Comparison of ENCODE assay signal across 8 cellular contexts in the genomic region with DNA sequence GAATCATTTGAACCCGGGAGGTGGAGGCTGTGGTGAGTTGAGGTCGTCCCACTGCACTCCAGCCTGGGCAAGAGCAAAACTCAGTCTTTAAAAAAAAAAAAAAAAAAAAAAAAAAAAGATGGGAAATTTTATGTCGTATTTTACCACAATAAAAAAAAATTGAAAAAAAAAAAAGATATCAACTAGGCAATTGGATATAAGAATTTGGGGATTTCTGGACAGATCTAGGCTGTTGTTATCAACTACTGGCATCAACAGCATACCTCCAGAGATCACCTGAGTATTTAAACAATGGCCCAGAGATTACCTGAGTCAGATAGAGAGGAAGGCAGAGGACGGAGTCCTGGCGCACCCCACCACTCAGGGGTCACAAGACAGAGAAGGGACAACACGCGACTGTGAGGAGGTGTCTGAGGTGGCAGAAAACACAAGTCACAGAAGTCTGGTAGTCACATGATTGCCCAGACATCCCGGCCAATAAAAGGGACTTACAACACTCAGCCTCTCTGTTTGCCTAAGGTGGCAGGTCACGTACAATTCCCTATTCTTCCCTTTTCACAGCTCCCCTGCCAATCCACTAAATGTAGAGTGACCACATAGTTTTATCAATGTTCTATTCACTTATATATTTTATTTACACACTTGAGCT. TPM values are rescaled to one million over a fixed set of nuclear protein-coding genes. Genes with fewer than 3 reads are reported as not detected.
DNase-seq lines count a peak whose midpoint lies in the region; ATAC-seq and TF ChIP-seq lines count a peak whose summit lies in the region.

No MANE protein-coding gene starts in this region.

- TF ChIP-seq POLR2A in HCT116 (IDR thresholded peaks at IDR 0.05; ENCODE audit: borderline replicate concordance, extremely low read depth, insufficient read depth, insufficient read length), result no peak

- no peak for TF ChIP-seq RAD21 in HCT116 (IDR thresholded peaks at IDR 0.05; ENCODE audit: low read depth)

- H3K9me2 ChIP-seq in HCT116 (ENCODE audit: insufficient read depth), result no peaks in the 10 kb centered on the region

- no peak for TF ChIP-seq CTCF in AG04450 (IDR thresholded peaks at IDR 0.05; ENCODE audit: low read depth, low read length)
- TF ChIP-seq CTCF in HCT116 (IDR thresholded peaks at IDR 0.05 in 2 of 3, conservative IDR thresholded peaks at IDR 0.05 in 1 of 3; ENCODE audit: borderline replicate concordance in 1 of 3, insufficient read depth in 1 of 3, low read depth in 2 of 3, low read length in 2 of 3), result no peak
- TF ChIP-seq CTCF in ascending aorta (IDR thresholded peaks at IDR 0.05), result no peak

- no peak overlapping the region for H3K23ac ChIP-seq in mesendoderm (ENCODE audit: low read length)

- ATAC-seq in HCT116 (no peak), HG02763 (IDR thresholded peaks at IDR 0.05; ENCODE audit: unreplicated experiment) (no peak)

- no TSS peak for BruUV-seq in HCT116 (replicated peaks; lab: Mats Ljungman, UMichigan)

- DNase-seq in AG04450 (ENCODE audit: low read depth, low spot score) (no peak), HCT116 (ENCODE audit: low read depth, low spot score) (no peak), ascending aorta (ENCODE audit: low spot score in 2 of 2) (no peak), mesendoderm (peak; percentile 67), OCI-M1 (lab: John Stamatoyannopoulos, UW) (no peak), UCSD-AML1 (lab: John Stamatoyannopoulos, UW; ENCODE audit: unreplicated experiment) (no peak), ecto neural progenitor cell (ENCODE audit: low spot score) (no peak)

- RAD21 ChIA-PET in HCT116 (lab: Charles Lee; ENCODE audit: low non-redundant PET in 1 of 2, low total read pairs in 2 of 2, uncharacterized antibody in 2 of 2, unreplicated experiment in 2 of 2), result no interaction called here

- no peak overlapping the region for H2BK120ac ChIP-seq in mesendoderm (ENCODE audit: low read depth, low read length)

- H2AFZ ChIP-seq in HCT116 (ENCODE audit: low read depth, low read length, poor library complexity, severe bottlenecking), result no peak overlapping the region

- no peak overlapping the region for H2BK15ac ChIP-seq in mesendoderm (replicated peaks; ENCODE audit: low read depth)

- no peak overlapping the region for H4K5ac ChIP-seq in mesendoderm (ENCODE audit: low read length)

- no peak overlapping the region for H2AK5ac ChIP-seq in mesendoderm (ENCODE audit: low read length)

- H3K27ac ChIP-seq in AG04450 (ENCODE audit: low read depth, low read length) (no peak overlapping the region), HCT116 (ENCODE audit: low read depth, low read length) (no peak overlapping the region), ascending aorta (no peak overlapping the region), mesendoderm (ENCODE audit: low read depth, low read length) (no peak overlapping the region)

- H3K9me3 ChIP-seq in AG04450 (ENCODE audit: control insufficient read depth, insufficient read depth, low read length), result no peaks in the 10 kb centered on the region
- no peaks in the 10 kb centered on the region for H3K9me3 ChIP-seq in HCT116 (ENCODE audit: control insufficient read depth in 1 of 2, insufficient read depth in 1 of 2, low read depth in 1 of 2, low read length in 2 of 2)
- no peaks in the 10 kb centered on the region for H3K9me3 ChIP-seq in ascending aorta

- no peaks in the 10 kb centered on the region for H4K20me1 ChIP-seq in HCT116 (ENCODE audit: insufficient read depth)

- CTCF ChIA-PET in AG04450 (lab: Charles Lee), result interaction anchor here (1.5 kb wide), 1 partner anchor 32 kb away, joined by 3 read pairs; no protein-coding TSS in a partner anchor
- CTCF ChIA-PET in HCT116 (lab: Charles Lee), result no interaction called here

- H3K36me3 ChIP-seq in HCT116 (ENCODE audit: control insufficient read depth in 1 of 2, insufficient read depth in 2 of 2, low read length in 2 of 2) (peaks cover 5 to 6% of the 10 kb centered on the region in 2 experiments; a peak in 2 of 4 replicates), ascending aorta (peaks cover 0 to 6% of the 10 kb centered on the region in 2 donors), mesendoderm (ENCODE audit: control insufficient read depth, insufficient read depth, low read length) (peaks cover 6% of the 10 kb centered on the region)

- intact Hi-C loops in HCT116 (cut with micrococcal nuclease), result no loop called here
- intact Hi-C loops in ascending aorta (cut with DNase I), result loop anchor here (10.0 kb wide), 2 partner anchors 149 to 449 kb away; a partner anchor contains a TSS

- H3K56ac ChIP-seq in mesendoderm (ENCODE audit: low read length), result no peak overlapping the region

- peaks cover 11 to 21% of the 10 kb centered on the region in 2 experiments for H3K4me1 ChIP-seq in HCT116 (ENCODE audit: control insufficient read depth in 1 of 2, insufficient read depth in 2 of 2, low read length in 2 of 2)
- peaks cover 0 to 6% of the 10 kb centered on the region in 2 donors for H3K4me1 ChIP-seq in ascending aorta
- H3K4me1 ChIP-seq in mesendoderm (ENCODE audit: control insufficient read depth, low read depth, low read length), result peaks cover 4% of the 10 kb centered on the region

- no peak overlapping the region for H3K18ac ChIP-seq in mesendoderm (ENCODE audit: low read length)

- H3K9ac ChIP-seq in HCT116 (ENCODE audit: low read length) (peak overlapping the region; percentile 63; the same call in 1 of the 2 replicates), mesendoderm (ENCODE audit: low read length) (no peak overlapping the region)

- peaks cover 19% of the 10 kb centered on the region for H3K79me1 ChIP-seq in mesendoderm (ENCODE audit: low read length)

- no peak overlapping the region for H3K4ac ChIP-seq in mesendoderm (ENCODE audit: low read depth, low read length)

- H3K4me3 ChIP-seq in AG04450 (ENCODE audit: low read depth, low read length), result peak overlapping the region; percentile 91
- peak overlapping the region; percentile 89 to 90 for H3K4me3 ChIP-seq in HCT116 (replicated peaks in 1 of 2; ENCODE audit: low read depth in 1 of 2, low read length in 2 of 2)
- peak overlapping the region; percentile 88 to 91 for H3K4me3 ChIP-seq in ascending aorta
- H3K4me3 ChIP-seq in mesendoderm (ENCODE audit: low read length), result no peak overlapping the region

- H3K79me2 ChIP-seq in HCT116 (ENCODE audit: insufficient read depth, low read length), result peaks cover 32% of the 10 kb centered on the region
- H3K79me2 ChIP-seq in mesendoderm (ENCODE audit: control insufficient read depth, insufficient read depth, low read length), result peaks cover 23% of the 10 kb centered on the region

- H3K4me2 ChIP-seq in HCT116 (ENCODE audit: low read length) (peak overlapping the region; percentile 98), mesendoderm (ENCODE audit: low read length) (no peak overlapping the region)

- H4K8ac ChIP-seq in mesendoderm (ENCODE audit: low read depth, low read length), result no peak overlapping the region

- POLR2A ChIA-PET in AG04450 (lab: Yijun Ruan, JAX), result no interaction called here
- POLR2A ChIA-PET in HCT116 (lab: Charles Lee), result no interaction called here

- H2BK5ac ChIP-seq in mesendoderm (ENCODE audit: low read length), result no peak overlapping the region

- H3K27me3 ChIP-seq in AG04450 (ENCODE audit: control insufficient read depth, insufficient read depth, low read length) (no peaks in the 10 kb centered on the region), HCT116 (ENCODE audit: insufficient read depth, low read length) (no peaks in the 10 kb centered on the region), ascending aorta (no peaks in the 10 kb centered on the region), mesendoderm (ENCODE audit: insufficient read depth, low read length, poor library complexity) (no peaks in the 10 kb centered on the region)

- no CpG with 5 or more reads among the region's 9 CpGs for WGBS in mesendoderm (ENCODE audit: extremely low coverage, insufficient coverage, low lambda C conversion rate)

TF ChIP-seq in HCT116, 20 proteins besides CTCF, POLR2A, EP300 and RAD21 (continues in another document):
- TF ChIP-seq POLR2AphosphoS5 (IDR thresholded peaks at IDR 0.05; ENCODE audit: low read depth, low read length) (no peak), FOSL1 (IDR thresholded peaks at IDR 0.05; ENCODE audit: low read depth) (no peak), ZNF274 (IDR thresholded peaks at IDR 0.05; ENCODE audit: low read depth, low read length) (no peak)
- TF ChIP-seq, protein P1, sequence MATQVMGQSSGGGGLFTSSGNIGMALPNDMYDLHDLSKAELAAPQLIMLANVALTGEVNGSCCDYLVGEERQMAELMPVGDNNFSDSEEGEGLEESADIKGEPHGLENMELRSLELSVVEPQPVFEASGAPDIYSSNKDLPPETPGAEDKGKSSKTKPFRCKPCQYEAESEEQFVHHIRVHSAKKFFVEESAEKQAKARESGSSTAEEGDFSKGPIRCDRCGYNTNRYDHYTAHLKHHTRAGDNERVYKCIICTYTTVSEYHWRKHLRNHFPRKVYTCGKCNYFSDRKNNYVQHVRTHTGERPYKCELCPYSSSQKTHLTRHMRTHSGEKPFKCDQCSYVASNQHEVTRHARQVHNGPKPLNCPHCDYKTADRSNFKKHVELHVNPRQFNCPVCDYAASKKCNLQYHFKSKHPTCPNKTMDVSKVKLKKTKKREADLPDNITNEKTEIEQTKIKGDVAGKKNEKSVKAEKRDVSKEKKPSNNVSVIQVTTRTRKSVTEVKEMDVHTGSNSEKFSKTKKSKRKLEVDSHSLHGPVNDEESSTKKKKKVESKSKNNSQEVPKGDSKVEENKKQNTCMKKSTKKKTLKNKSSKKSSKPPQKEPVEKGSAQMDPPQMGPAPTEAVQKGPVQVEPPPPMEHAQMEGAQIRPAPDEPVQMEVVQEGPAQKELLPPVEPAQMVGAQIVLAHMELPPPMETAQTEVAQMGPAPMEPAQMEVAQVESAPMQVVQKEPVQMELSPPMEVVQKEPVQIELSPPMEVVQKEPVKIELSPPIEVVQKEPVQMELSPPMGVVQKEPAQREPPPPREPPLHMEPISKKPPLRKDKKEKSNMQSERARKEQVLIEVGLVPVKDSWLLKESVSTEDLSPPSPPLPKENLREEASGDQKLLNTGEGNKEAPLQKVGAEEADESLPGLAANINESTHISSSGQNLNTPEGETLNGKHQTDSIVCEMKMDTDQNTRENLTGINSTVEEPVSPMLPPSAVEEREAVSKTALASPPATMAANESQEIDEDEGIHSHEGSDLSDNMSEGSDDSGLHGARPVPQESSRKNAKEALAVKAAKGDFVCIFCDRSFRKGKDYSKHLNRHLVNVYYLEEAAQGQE (IDR thresholded peaks at IDR 0.05; ENCODE audit: low read depth), result no peak

RNA-seq across cellular contexts. Expression of a gene that starts 1.8 kb away (rescaled TPM):
- polyA plus RNA-seq in AG04450 (2011; rRNA removed), result 15.5 and 16.4 TPM in 2 replicates
- polyA minus RNA-seq in AG04450 (2011; rRNA and poly(A)+ RNA removed), result 19.2 and 24.2 TPM in 2 replicates
- total RNA-seq in HCT116 (2021; ENCODE audit: unreplicated experiment) (28.5 TPM), ascending aorta (16.0 TPM)
- polyA plus RNA-seq in HCT116 (2012), result 11.5 and 12.9 TPM in 2 replicates
- polyA plus RNA-seq in mesendoderm (2013, experiment 1 of 2), result 23.4 TPM
- polyA plus RNA-seq in mesendoderm (2013, experiment 2 of 2), result 22.5 TPM

RNA-seq across cellular contexts. Expression of a gene that starts 2.0 kb away (rescaled TPM):
- polyA plus RNA-seq in AG04450 (2011; rRNA removed), result 2.1 and 2.3 TPM in 2 replicates
- 8.1 and 8.7 TPM in 2 replicates for polyA minus RNA-seq in AG04450 (2011; rRNA and poly(A)+ RNA removed)
- total RNA-seq in HCT116 (2021; ENCODE audit: unreplicated experiment) (34.9 TPM), ascending aorta (0.21 TPM)
- 9.3 and 12.1 TPM in 2 replicates for polyA plus RNA-seq in HCT116 (2012)
- polyA plus RNA-seq in mesendoderm (2013, experiment 1 of 2), result 8.2 TPM
- polyA plus RNA-seq in mesendoderm (2013, experiment 2 of 2), result 9.1 TPM

Comparison
In these comparisons a context has a peak if more than half of its experiments do, and no peak if none do; other contexts are left out.
1. RNA of a gene that starts 2.0 kb away (total RNA-seq): 34.9 TPM in HCT116 (single experiment); 0.21 TPM in ascending aorta (single experiment); every median in the first group is over 10 times any median in the second.